In the genomic region with DNA sequence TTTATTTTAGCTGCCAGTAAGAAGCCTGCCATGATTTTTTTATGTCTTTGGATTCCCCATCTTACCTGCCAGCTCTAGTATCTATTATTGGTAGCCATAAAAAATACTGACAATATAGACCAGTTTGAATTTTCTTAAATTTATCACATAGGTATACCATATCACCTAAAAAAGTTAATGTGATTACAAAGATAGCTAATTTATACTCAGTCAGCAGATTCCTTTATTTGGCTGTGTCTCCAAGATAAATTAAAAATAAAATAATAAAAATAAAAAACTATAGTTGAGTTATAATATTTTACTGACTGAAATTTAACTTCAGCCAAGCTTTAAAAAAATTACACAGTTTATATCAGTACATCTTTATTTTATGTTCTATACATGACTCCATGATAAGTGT, we compare ENCODE assay signal across 23 cellular contexts.
A peak's percentile ranks its signal among the peaks of the same experiment; 100 is the strongest.
DNase-seq lines count a peak whose midpoint lies in the region; ATAC-seq, FAIRE-seq and TF ChIP-seq lines count a peak whose summit lies in the region.
"Had no signal": no experiment of that assay in that cellular context is flagged by ENCODE, and none has a peak within 500 bp of the region (broad histone marks: within the 10 kb centered on the region; RNA-seq: fewer than 3 reads in every experiment).

No MANE protein-coding gene starts in this region.

- FAIRE-seq in HepG2 (lab: Jason Lieb, UNC) (no peak), frontal cortex (lab: Jason Lieb, UNC) (peak; percentile 72), small intestine (lab: Jason Lieb, UNC) (peak; percentile 79)
- FAIRE-seq: A204.1, D721Med, GM12878, GM12892, GM18507 had no signal

- no peaks in the 10 kb centered on the region for H3K36me3 ChIP-seq in HepG2 (replicated peaks in 1 of 2; ENCODE audit: control insufficient read depth in 1 of 2, insufficient read depth in 2 of 2, low read length in 2 of 2)
- no peaks in the 10 kb centered on the region for H3K36me3 ChIP-seq in right lobe of liver
- H3K36me3 ChIP-seq in IMR-90 (ENCODE audit: control insufficient read depth, insufficient read depth, low read length): no peaks in the 10 kb centered on the region
- no peaks in the 10 kb centered on the region for H3K36me3 ChIP-seq in small intestine (ENCODE audit: control insufficient read depth in 2 of 2, insufficient read depth in 2 of 2, low read length in 2 of 2)
- H3K36me3 ChIP-seq: BLaER1 treated with 17β-estradiol and CSF1 and Interleukin-3, amounts not matched to agents 10 nM and 100 nM had no signal

- intact Hi-C loops in HepG2 (cut with micrococcal nuclease; ENCODE audit: unreplicated experiment) (no loop called here), right lobe of liver (cut with DNase I) (no loop called here), IMR-90 (cut with micrococcal nuclease) (no loop called here)

- no peak for DNase-seq in HepG2 (ENCODE audit: low spot score)
- DNase-seq in right lobe of liver: no peak
- DNase-seq in IMR-90: no peak
- no peak for DNase-seq in frontal cortex (ENCODE audit: low spot score in 2 of 2)
- DNase-seq in small intestine: no peak
- DNase-seq in 8988T: no peak
- no peak for DNase-seq in NCI-H2227 (lab: John Stamatoyannopoulos, UW; ENCODE audit: unreplicated experiment)
- DNase-seq in stimulated activated CD8-positive, alpha-beta memory T cell treated with anti-CD3 and anti-CD28 coated beads, Interleukin-4, amount 100 ng/mL, for 48 hours: no peak
- DNase-seq: AML-193; Caco-2; Calu3; CD4-positive, alpha-beta T cell; CD8-positive, alpha-beta T cell; DMS79 treated with DMSO at 0.1 percent for 48 hours; GDM1 had no signal

- H2BK120ac ChIP-seq in IMR-90 (ENCODE audit: low read depth, low read length): no peak overlapping the region

- H4K20me1 ChIP-seq in HepG2 (ENCODE audit: insufficient read depth, low read length): no peaks in the 10 kb centered on the region
- no peaks in the 10 kb centered on the region; the same call in 1 of the 2 replicates for H4K20me1 ChIP-seq in IMR-90 (ENCODE audit: insufficient read depth, low read length)

- H2AK5ac ChIP-seq in IMR-90 (ENCODE audit: low read depth, low read length): no peak overlapping the region

- dilution Hi-C loops in IMR-90 (cut with HindIII; ENCODE audit: low sequenced_read_pairs, unreplicated experiment): no loop called here

- H3K9me3 ChIP-seq in HepG2 (ENCODE audit: low read length) (no peaks in the 10 kb centered on the region), right lobe of liver (no peaks in the 10 kb centered on the region), IMR-90 (ENCODE audit: control insufficient read depth, insufficient read depth, low read length) (no peaks in the 10 kb centered on the region; the same call in 1 of the 2 replicates), small intestine (ENCODE audit: control insufficient read depth, low read depth) (no peaks in the 10 kb centered on the region)
- H3K9me3 ChIP-seq: BLaER1 treated with 17β-estradiol and CSF1 and Interleukin-3, amounts not matched to agents 10 nM and 100 nM; Caco-2 had no signal

- no peak overlapping the region for H2BK5ac ChIP-seq in IMR-90 (ENCODE audit: low read depth, low read length, poor library complexity, severe bottlenecking)

- H3K4me2 ChIP-seq in HepG2 (ENCODE audit: low read depth, low read length) (no peak overlapping the region), IMR-90 (ENCODE audit: low read depth, low read length) (no peak overlapping the region)
- H3K4me2 ChIP-seq: BLaER1 treated with 17β-estradiol and CSF1 and Interleukin-3, amounts not matched to agents 10 nM and 100 nM had no signal

- no peak for TF ChIP-seq EP300 in HepG2 (IDR thresholded peaks at IDR 0.05; ENCODE audit: low read depth in 2 of 2, low read length in 2 of 2)
- TF ChIP-seq EP300 in HepG2 (CRISPR knock-in tag; IDR thresholded peaks at IDR 0.05; ENCODE audit: borderline replicate concordance): no peak

- H4K5ac ChIP-seq in IMR-90 (ENCODE audit: low read depth, low read length): no peak overlapping the region

- H3K56ac ChIP-seq in IMR-90 (ENCODE audit: extremely low read depth, insufficient read depth, low read length): no peak overlapping the region

- no peak overlapping the region for H3K23ac ChIP-seq in IMR-90 (ENCODE audit: low read depth, low read length)

- H3K4ac ChIP-seq in IMR-90 (ENCODE audit: low read depth, low read length): no peak overlapping the region

- H4K8ac ChIP-seq in IMR-90 (ENCODE audit: low read depth in 2 of 2, low read length in 2 of 2): no peak overlapping the region

- TF ChIP-seq RAD21 in HepG2 (CRISPR knock-in tag; IDR thresholded peaks at IDR 0.05) (no peak), IMR-90 (IDR thresholded peaks at IDR 0.05; ENCODE audit: low read length) (no peak)

- H3K27ac ChIP-seq in HepG2 (ENCODE audit: extremely low read length, insufficient read depth, low read length): no peak overlapping the region
- H3K27ac ChIP-seq in right lobe of liver: no peak overlapping the region
- no peak overlapping the region for H3K27ac ChIP-seq in IMR-90 (ENCODE audit: insufficient read depth, low read length)
- no peak overlapping the region for H3K27ac ChIP-seq in small intestine (ENCODE audit: low read depth in 1 of 2, low read length in 1 of 2)
- H3K27ac ChIP-seq: 22Rv1; BLaER1 treated with 17β-estradiol and CSF1 and Interleukin-3, amounts not matched to agents 10 nM and 100 nM; C4-2B had no signal

- H3K4me3 ChIP-seq in HepG2 (replicated peaks in 1 of 3; ENCODE audit: insufficient read depth in 1 of 3, low read depth in 2 of 3, low read length in 3 of 3): no peak overlapping the region
- no peak overlapping the region for H3K4me3 ChIP-seq in right lobe of liver
- H3K4me3 ChIP-seq in IMR-90 (ENCODE audit: insufficient read depth, low read depth, low read length): no peak overlapping the region
- H3K4me3 ChIP-seq in small intestine (ENCODE audit: low read depth in 1 of 2, low read length in 2 of 2): no peak overlapping the region
- H3K4me3 ChIP-seq: BLaER1 treated with 17β-estradiol and CSF1 and Interleukin-3, amounts not matched to agents 10 nM and 100 nM; GM12878 had no signal

- BruUV-seq in HepG2 (replicated peaks; lab: Mats Ljungman, UMichigan) (no TSS peak), IMR-90 (replicated peaks; lab: Mats Ljungman, UMichigan) (no TSS peak)

- TF ChIP-seq POLR2A in HepG2 (IDR thresholded peaks at IDR 0.05; ENCODE audit: insufficient read depth in 1 of 2, low read depth in 2 of 2, low read length in 2 of 2) (no peak), right lobe of liver (IDR thresholded peaks at IDR 0.05) (no peak), IMR-90 (IDR thresholded peaks at IDR 0.05; ENCODE audit: low read depth, low read length) (no peak)

- CTCF ChIA-PET in HepG2 (lab: Yijun Ruan, JAX; ENCODE audit: low intra/inter-chr PET ratio, low total read pairs) (no interaction called here), IMR-90 (lab: Yijun Ruan, JAX) (no interaction called here)

- H2BK20ac ChIP-seq in IMR-90 (ENCODE audit: low read depth, low read length): no peak overlapping the region

- no peak for TF ChIP-seq CTCF in HepG2 (CRISPR knock-in tag; IDR thresholded peaks at IDR 0.05)
- no peak for TF ChIP-seq CTCF in right lobe of liver (IDR thresholded peaks at IDR 0.05)
- no peak for TF ChIP-seq CTCF in IMR-90 (conservative IDR thresholded peaks at IDR 0.05; ENCODE audit: low read depth, low read length)

- no peak overlapping the region for H3K14ac ChIP-seq in IMR-90 (replicated peaks; ENCODE audit: low read depth, low read length)

- H2BK15ac ChIP-seq in IMR-90 (ENCODE audit: low read depth, low read length): no peak overlapping the region

- H3K79me2 ChIP-seq in HepG2 (ENCODE audit: insufficient read depth, low read length): peaks cover 3% of the 10 kb centered on the region

- no peak overlapping the region for H2AK9ac ChIP-seq in IMR-90 (replicated peaks; ENCODE audit: low read depth, low read length, poor library complexity)

- H3K9ac ChIP-seq in HepG2 (ENCODE audit: insufficient read depth, low read depth, low read length) (no peak overlapping the region), IMR-90 (ENCODE audit: low read depth, low read length) (no peak overlapping the region)
- H3K9ac ChIP-seq: BLaER1 treated with 17β-estradiol and CSF1 and Interleukin-3, amounts not matched to agents 10 nM and 100 nM had no signal

- H3K79me1 ChIP-seq in IMR-90 (ENCODE audit: low read depth in 1 of 2, low read length in 2 of 2): no peaks in the 10 kb centered on the region

- H3K4me1 ChIP-seq in HepG2 (ENCODE audit: insufficient read depth, low read length) (peaks cover 14% of the 10 kb centered on the region), right lobe of liver (peaks cover 0 to 16% (median 0%) of the 10 kb centered on the region in 4 donors), IMR-90 (ENCODE audit: control insufficient read depth, insufficient read depth, low read length) (no peaks in the 10 kb centered on the region; the same call in 1 of the 2 replicates), small intestine (ENCODE audit: control insufficient read depth in 2 of 2, insufficient read depth in 1 of 2, low read depth in 1 of 2, low read length in 1 of 2) (no peaks in the 10 kb centered on the region)
- H3K4me1 ChIP-seq: BLaER1 treated with 17β-estradiol and CSF1 and Interleukin-3, amounts not matched to agents 10 nM and 100 nM had no signal

- H3K18ac ChIP-seq in IMR-90 (ENCODE audit: low read depth, low read length): no peak overlapping the region

- H2AFZ ChIP-seq in HepG2 (ENCODE audit: low read length) (no peak overlapping the region), IMR-90 (replicated peaks; ENCODE audit: low read length, poor library complexity) (no peak overlapping the region)

- no peaks in the 10 kb centered on the region for H3K9me1 ChIP-seq in IMR-90 (ENCODE audit: insufficient read depth, low read length)

- no peaks in the 10 kb centered on the region for H3K27me3 ChIP-seq in HepG2 (ENCODE audit: control insufficient read depth in 1 of 2, insufficient read depth in 2 of 2, low read length in 2 of 2)
- H3K27me3 ChIP-seq in right lobe of liver: no peaks in the 10 kb centered on the region
- H3K27me3 ChIP-seq in IMR-90 (ENCODE audit: control insufficient read depth, insufficient read depth, low read length): no peaks in the 10 kb centered on the region
- no peaks in the 10 kb centered on the region for H3K27me3 ChIP-seq in small intestine (ENCODE audit: control insufficient read depth in 2 of 2, insufficient read depth in 2 of 2, low read length in 2 of 2)
- H3K27me3 ChIP-seq: BLaER1 treated with 17β-estradiol and CSF1 and Interleukin-3, amounts not matched to agents 10 nM and 100 nM had no signal

- no peak for ATAC-seq in HepG2
- no peak for ATAC-seq in right lobe of liver
- ATAC-seq in IMR-90 (ENCODE audit: low read depth): no peak
- ATAC-seq: CD8-positive, alpha-beta T cell; GM12878 had no signal

- no peak overlapping the region for H4K91ac ChIP-seq in IMR-90 (ENCODE audit: insufficient read depth, low read depth, low read length)

- POLR2A ChIA-PET in HepG2 (lab: Yijun Ruan, JAX) (no interaction called here), IMR-90 (lab: Charles Lee; ENCODE audit: unreplicated experiment) (no interaction called here)

- in situ Hi-C loops in HepG2 (cut with HindIII; ENCODE audit: extremely low pct_ligation_motif_present, low pct_unique_long_range_greater_than_20kb): no loop called here
- in situ Hi-C loops in IMR-90 (cut with MboI; ENCODE audit: low sequenced_read_pairs): loop anchor here (25.0 kb wide), 1 partner anchor 651 kb away; no protein-coding TSS in a partner anchor

TF ChIP-seq in HepG2, 621 proteins besides CTCF, POLR2A, EP300 and RAD21 (continues in another document):
- TF ChIP-seq MAFF (IDR thresholded peaks at IDR 0.05; ENCODE audit: low read depth, low read length): peak; percentile 27; the same call in 1 of the 2 replicates
